Comparison of ENCODE assay signal across 1 cellular context in genomic region chr11:114219559-114220349, GRCh38.
TF ChIP-seq lines count a peak whose summit lies in the region.

No MANE protein-coding gene starts in this region.

TF ChIP-seq in HCT116, 20 proteins besides CTCF, POLR2A, EP300 and RAD21 (continued from another document):
- TF ChIP-seq REST (IDR thresholded peaks at IDR 0.05; ENCODE audit: low read depth) (no peak), ATF3 (IDR thresholded peaks at IDR 0.05) (no peak), POLR2AphosphoS5 (IDR thresholded peaks at IDR 0.05; ENCODE audit: low read depth, low read length) (no peak)
